In the genomic region with DNA sequence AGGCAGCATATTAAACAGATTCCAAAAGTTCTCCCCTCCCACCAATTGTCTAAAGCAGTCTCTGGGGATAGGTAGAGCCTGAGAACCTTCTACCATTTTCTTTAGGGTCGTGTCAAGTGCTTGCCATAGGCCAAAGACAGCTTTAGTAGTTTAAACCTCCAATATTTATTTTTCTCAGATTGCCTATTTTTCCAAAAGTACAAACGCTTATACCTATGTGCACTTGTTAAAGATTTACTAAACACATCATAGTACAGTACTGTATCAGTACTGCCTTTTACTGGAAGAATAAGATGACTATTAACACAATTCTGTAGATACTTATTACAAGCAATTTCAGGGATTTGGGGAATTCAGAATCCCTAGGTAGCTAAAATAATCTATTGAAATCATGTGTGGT, we compare ENCODE assay signal across 20 cellular contexts.
"Had no signal": no experiment of that assay in that cellular context is flagged by ENCODE, and none has a peak within 500 bp of the region (broad histone marks: within the 10 kb centered on the region; RNA-seq: fewer than 3 reads in every experiment).

No MANE protein-coding gene starts in this region.

- H3K27ac Mint-ChIP-seq: activated CD4-positive, alpha-beta T cell treated with anti-CD3 and anti-CD28 coated beads, Interleukin-2, amount 10 ng/mL, durations not matched to agents 24 days and 14 days; activated CD8-positive, alpha-beta T cell treated with anti-CD3 and anti-CD28 coated beads, Interleukin-2, amount 10 ng/mL, durations not matched to agents 7 days and 5 days; neural progenitor cell had no signal

- H3K27me3 Mint-ChIP-seq: activated CD4-positive, alpha-beta T cell treated with anti-CD3 and anti-CD28 coated beads, Interleukin-2, amount 10 ng/mL, durations not matched to agents 24 days and 14 days had no signal

- H3K4me3 ChIP-seq: lung, neural progenitor cell, prostate gland, skin epidermis, transverse colon, uterus had no signal

- H3K27me3 ChIP-seq: neural progenitor cell, transverse colon, uterus had no signal

- H3K4me1 ChIP-seq: prostate gland, transverse colon, uterus had no signal

- H3K36me3 ChIP-seq: prostate gland, uterus had no signal

- DNase-seq: activated CD4-positive, alpha-beta T cell treated with anti-CD3 and anti-CD28 coated beads, Interleukin-2, amount 10 ng/mL, durations not matched to agents 24 days and 14 days; activated CD4-positive, CD25-positive, alpha-beta regulatory T cell; activated CD8-positive, alpha-beta T cell treated with anti-CD3 and anti-CD28 coated beads, Interleukin-2, amount 10 ng/mL, durations not matched to agents 7 days and 5 days; activated effector memory CD4-positive, alpha-beta T cell treated with Interleukin-2 at 50 U/mL for 16 hours; activated T-cell treated with anti-CD3 and anti-CD28 coated beads, Interleukin-2, amount 50 U/mL, for 4 hours; amygdala; dermis blood vessel endothelial cell; hippocampal formation; left colon; right cardiac atrium; stimulated activated naive CD8-positive, alpha-beta T cell treated with anti-CD3 and anti-CD28 coated beads, Interleukin-15, Interleukin-2, amounts not matched to agents 100 U/mL and 50 U/mL, for 24 hours; substantia nigra; transverse colon; uterus had no signal

- H3K4me1 Mint-ChIP-seq: mesothelial cell of epicardium, neural progenitor cell had no signal

- H3K4me2 ChIP-seq: neural progenitor cell had no signal

- H3K9me3 ChIP-seq: prostate gland, transverse colon, uterus had no signal

- ATAC-seq: activated CD8-positive, alpha-beta T cell treated with anti-CD3 and anti-CD28 coated beads, Interleukin-2, amount 10 ng/mL, durations not matched to agents 7 days and 5 days; activated naive CD4-positive, alpha-beta T cell treated with anti-CD3 and anti-CD28 coated beads, Interleukin-2, amount 50 U/mL, for 72 hours; activated T-cell treated with anti-CD3 and anti-CD28 coated beads, Interleukin-2, amount 50 U/mL, for 4 hours; left colon; right cardiac atrium; stimulated activated naive CD8-positive, alpha-beta T cell treated with anti-CD3 and anti-CD28 coated beads, Interleukin-15, Interleukin-2, amounts not matched to agents 100 U/mL and 50 U/mL, for 24 hours had no signal

- H2AFZ ChIP-seq: neural progenitor cell had no signal

- H3K27ac ChIP-seq: prostate gland, skin epidermis, transverse colon, uterus had no signal

- H3K9me3 Mint-ChIP-seq: activated CD4-positive, alpha-beta T cell treated with anti-CD3 and anti-CD28 coated beads, Interleukin-2, amount 10 ng/mL, durations not matched to agents 24 days and 14 days; activated naive CD4-positive, alpha-beta T cell treated with anti-CD3 and anti-CD28 coated beads, Interleukin-2, amount 50 U/mL, for 72 hours; activated T-cell treated with anti-CD3 and anti-CD28 coated beads, Interleukin-2, amount 50 U/mL, for 4 hours; mesothelial cell of epicardium; neural progenitor cell had no signal

- H3K4me3 Mint-ChIP-seq: activated CD4-positive, alpha-beta T cell treated with anti-CD3 and anti-CD28 coated beads, Interleukin-2, amount 10 ng/mL, durations not matched to agents 24 days and 14 days; activated CD8-positive, alpha-beta T cell treated with anti-CD3 and anti-CD28 coated beads, Interleukin-2, amount 10 ng/mL, durations not matched to agents 7 days and 5 days; activated T-cell treated with anti-CD3 and anti-CD28 coated beads, Interleukin-2, amount 50 U/mL, for 4 hours; mesothelial cell of epicardium; neural progenitor cell had no signal
